8 cellular contexts compared by ENCODE assay signal in genomic region chr1:28248273-28249012, GRCh38. TPM values are rescaled to one million over a fixed set of nuclear protein-coding genes. Genes with fewer than 3 reads are reported as not detected.
DNase-seq lines count a peak whose midpoint lies in the region; ATAC-seq and TF ChIP-seq lines count a peak whose summit lies in the region.

No MANE protein-coding gene starts in this region.

- H3K27me3 Mint-ChIP-seq in activated CD8-positive, alpha-beta T cell treated with anti-CD3 and anti-CD28 coated beads for 36 hours, result no peaks in the 10 kb centered on the region

- peak; percentile 52 for DNase-seq in COR-L47 (lab: John Stamatoyannopoulos, UW)
- peak; percentile 5 for DNase-seq in NCI-H774 (lab: John Stamatoyannopoulos, UW)
- DNase-seq in activated CD8-positive, alpha-beta T cell treated with anti-CD3 and anti-CD28 coated beads for 36 hours, result peak; percentile 95
- peak; percentile 67 for DNase-seq in effector CD8-positive, alpha-beta T cell (lab: John Stamatoyannopoulos, UW)
- peak; percentile 75 to 83 for DNase-seq in lung microvascular endothelial cell (ENCODE audit: low read depth in 2 of 2)
- peak; percentile 62 to 78 (median 66) for DNase-seq in stimulated activated CD4-positive, alpha-beta T cell treated with anti-CD3 and anti-CD28 coated beads, TNF-alpha, amount 100 ng/mL, for 24 hours (ENCODE audit: low read depth in 3 of 3)

- intact Hi-C loops in activated CD8-positive, alpha-beta T cell treated with anti-CD3 and anti-CD28 coated beads for 36 hours (cut with micrococcal nuclease), result loop anchor here (5.0 kb wide), 2 partner anchors 79 to 259 kb away; partner anchors contain the start of genes MED18 and RCC1

- no peaks in the 10 kb centered on the region for H3K9me3 Mint-ChIP-seq in activated CD8-positive, alpha-beta T cell treated with anti-CD3 and anti-CD28 coated beads for 36 hours

- POLR2A ChIA-PET in activated CD8-positive, alpha-beta T cell treated with anti-CD3 and anti-CD28 coated beads for 36 hours (lab: Charles Lee), result interaction anchor here (0.5 to 9.2 kb wide), 16 partner anchors 10 to 488 kb away, joined by 3 to 137 read pairs (median 4); partner anchors contain the start of genes ATP5IF1, EYA3, MED18 and RCC1

- ATAC-seq in HG03354 (IDR thresholded peaks at IDR 0.05; ENCODE audit: poor library complexity, severe bottlenecking, unreplicated experiment), result peak; percentile 22
- ATAC-seq in activated CD8-positive, alpha-beta T cell treated with anti-CD3 and anti-CD28 coated beads for 36 hours, result peak; percentile 31
- ATAC-seq in HG03039 (IDR thresholded peaks at IDR 0.05; ENCODE audit: unreplicated experiment), result no peak

- peak overlapping the region; percentile 84 for H3K4me3 Mint-ChIP-seq in activated CD8-positive, alpha-beta T cell treated with anti-CD3 and anti-CD28 coated beads for 36 hours

- H3K4me1 Mint-ChIP-seq in activated CD8-positive, alpha-beta T cell treated with anti-CD3 and anti-CD28 coated beads for 36 hours (ENCODE audit: low read depth), result peaks cover 51% of the 10 kb centered on the region

- H3K27ac Mint-ChIP-seq in activated CD8-positive, alpha-beta T cell treated with anti-CD3 and anti-CD28 coated beads for 36 hours, result peak overlapping the region; percentile 96

- H3K36me3 Mint-ChIP-seq in activated CD8-positive, alpha-beta T cell treated with anti-CD3 and anti-CD28 coated beads for 36 hours (ENCODE audit: low read depth), result peaks cover 3% of the 10 kb centered on the region

- peak; percentile 93 for TF ChIP-seq CTCF in activated CD8-positive, alpha-beta T cell treated with anti-CD3 and anti-CD28 coated beads for 36 hours (IDR thresholded peaks at IDR 0.05)

- CTCF ChIA-PET in activated CD8-positive, alpha-beta T cell treated with anti-CD3 and anti-CD28 coated beads for 36 hours (lab: Charles Lee), result interaction anchor here (0.7 to 5.2 kb wide), 53 partner anchors 10 to 628 kb away, joined by 3 to 90 read pairs (median 5); partner anchors contain the start of genes ATP5IF1, DNAJC8, MED18 and PHACTR4

RNA-seq across cellular contexts. Expression of gene SESN2, which starts 10.9 kb away (rescaled TPM):
- total RNA-seq in activated CD8-positive, alpha-beta T cell treated with anti-CD3 and anti-CD28 coated beads for 36 hours, result 10 to 100 TPM; 26.0 to 27.4 TPM
- total RNA-seq in lung microvascular endothelial cell, result 5.0 and 7.0 TPM in 2 replicates

RNA-seq across cellular contexts. Expression of gene ATP5IF1, which starts 12.5 kb away (rescaled TPM):
- 100 to 1,000 TPM; 169 to 170 TPM for total RNA-seq in activated CD8-positive, alpha-beta T cell treated with anti-CD3 and anti-CD28 coated beads for 36 hours
- total RNA-seq in lung microvascular endothelial cell, result 99.2 and 121 TPM in 2 replicates

RNA-seq across cellular contexts. Expression of gene DNAJC8, which starts 15.6 kb away (rescaled TPM):
- total RNA-seq in activated CD8-positive, alpha-beta T cell treated with anti-CD3 and anti-CD28 coated beads for 36 hours, result 100 to 1,000 TPM; 103 to 105 TPM
- 37.7 and 50.2 TPM in 2 replicates for total RNA-seq in lung microvascular endothelial cell

Comparison
In these comparisons a context has a peak if more than half of its experiments do, and no peak if none do; other contexts are left out.
1. DNase-seq: peak in every context shown above with its lines; median percentile 95 in activated CD8-positive, alpha-beta T cell treated with anti-CD3 and anti-CD28 coated beads for 36 hours; 79 in lung microvascular endothelial cell; 67 in effector CD8-positive, alpha-beta T cell; 66 in stimulated activated CD4-positive, alpha-beta T cell treated with anti-CD3 and anti-CD28 coated beads, TNF-alpha, amount 100 ng/mL, for 24 hours; 52 in COR-L47; 5 in NCI-H774.